ENCODE assay signal across 2 cellular contexts in the genomic region with DNA sequence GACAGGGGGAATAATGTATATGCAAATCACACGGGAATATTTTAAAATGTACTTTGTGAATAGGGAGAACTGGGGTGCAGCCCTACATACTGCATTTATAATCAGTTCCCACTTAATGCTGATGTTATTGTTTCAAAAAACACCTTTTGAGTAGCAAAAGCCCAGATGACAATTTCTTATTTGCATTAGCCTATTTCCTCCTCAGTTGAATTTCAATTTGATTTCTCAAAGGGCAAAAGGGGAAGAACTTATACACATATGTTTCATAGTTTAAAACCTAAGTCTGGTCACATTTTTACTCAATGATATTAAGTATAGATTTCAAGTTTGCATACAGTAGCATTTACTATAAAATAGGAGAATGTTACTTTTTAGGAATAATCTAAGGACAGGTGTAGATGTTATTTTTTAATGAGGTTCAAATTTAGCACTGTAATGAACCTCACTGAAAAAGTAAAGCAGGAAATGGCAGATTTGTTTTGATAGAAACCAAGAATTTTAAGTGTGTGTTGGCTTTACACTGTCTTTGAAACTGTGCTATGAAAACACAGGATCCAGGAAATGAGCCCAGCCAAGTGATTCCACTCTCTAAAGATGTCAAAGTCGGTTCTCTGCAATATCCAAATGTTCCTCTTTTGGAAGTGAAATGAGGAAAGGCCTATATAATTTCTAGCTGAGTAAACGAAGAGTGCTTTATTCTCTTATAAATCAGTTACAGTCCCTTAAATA.
TF ChIP-seq lines count a peak whose summit lies in the region.

No MANE protein-coding gene starts in this region.

TF ChIP-seq in HepG2, 621 proteins besides CTCF, POLR2A, EP300 and RAD21 (continued from another document):
- TF ChIP-seq IRX3 (CRISPR knock-in tag; IDR thresholded peaks at IDR 0.05; ENCODE audit: borderline replicate concordance, low read depth), result no peak

TF ChIP-seq in K562, 482 proteins besides CTCF, POLR2A, EP300 and RAD21 (continued from another document):
- TF ChIP-seq, protein P1, sequence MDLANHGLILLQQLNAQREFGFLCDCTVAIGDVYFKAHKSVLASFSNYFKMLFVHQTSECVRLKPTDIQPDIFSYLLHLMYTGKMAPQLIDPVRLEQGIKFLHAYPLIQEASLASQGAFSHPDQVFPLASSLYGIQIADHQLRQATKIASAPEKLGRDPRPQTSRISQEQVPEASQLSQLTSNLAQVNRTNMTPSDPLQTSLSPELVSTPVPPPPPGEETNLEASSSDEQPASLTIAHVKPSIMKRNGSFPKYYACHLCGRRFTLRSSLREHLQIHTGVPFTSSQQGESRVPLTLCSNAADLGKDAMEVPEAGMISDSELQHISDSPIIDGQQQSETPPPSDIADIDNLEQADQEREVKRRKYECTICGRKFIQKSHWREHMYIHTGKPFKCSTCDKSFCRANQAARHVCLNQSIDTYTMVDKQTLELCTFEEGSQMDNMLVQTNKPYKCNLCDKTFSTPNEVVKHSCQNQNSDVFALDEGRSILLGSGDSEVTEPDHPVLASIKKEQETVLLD (IDR thresholded peaks at IDR 0.05), result no peak
- TF ChIP-seq, protein P2, sequence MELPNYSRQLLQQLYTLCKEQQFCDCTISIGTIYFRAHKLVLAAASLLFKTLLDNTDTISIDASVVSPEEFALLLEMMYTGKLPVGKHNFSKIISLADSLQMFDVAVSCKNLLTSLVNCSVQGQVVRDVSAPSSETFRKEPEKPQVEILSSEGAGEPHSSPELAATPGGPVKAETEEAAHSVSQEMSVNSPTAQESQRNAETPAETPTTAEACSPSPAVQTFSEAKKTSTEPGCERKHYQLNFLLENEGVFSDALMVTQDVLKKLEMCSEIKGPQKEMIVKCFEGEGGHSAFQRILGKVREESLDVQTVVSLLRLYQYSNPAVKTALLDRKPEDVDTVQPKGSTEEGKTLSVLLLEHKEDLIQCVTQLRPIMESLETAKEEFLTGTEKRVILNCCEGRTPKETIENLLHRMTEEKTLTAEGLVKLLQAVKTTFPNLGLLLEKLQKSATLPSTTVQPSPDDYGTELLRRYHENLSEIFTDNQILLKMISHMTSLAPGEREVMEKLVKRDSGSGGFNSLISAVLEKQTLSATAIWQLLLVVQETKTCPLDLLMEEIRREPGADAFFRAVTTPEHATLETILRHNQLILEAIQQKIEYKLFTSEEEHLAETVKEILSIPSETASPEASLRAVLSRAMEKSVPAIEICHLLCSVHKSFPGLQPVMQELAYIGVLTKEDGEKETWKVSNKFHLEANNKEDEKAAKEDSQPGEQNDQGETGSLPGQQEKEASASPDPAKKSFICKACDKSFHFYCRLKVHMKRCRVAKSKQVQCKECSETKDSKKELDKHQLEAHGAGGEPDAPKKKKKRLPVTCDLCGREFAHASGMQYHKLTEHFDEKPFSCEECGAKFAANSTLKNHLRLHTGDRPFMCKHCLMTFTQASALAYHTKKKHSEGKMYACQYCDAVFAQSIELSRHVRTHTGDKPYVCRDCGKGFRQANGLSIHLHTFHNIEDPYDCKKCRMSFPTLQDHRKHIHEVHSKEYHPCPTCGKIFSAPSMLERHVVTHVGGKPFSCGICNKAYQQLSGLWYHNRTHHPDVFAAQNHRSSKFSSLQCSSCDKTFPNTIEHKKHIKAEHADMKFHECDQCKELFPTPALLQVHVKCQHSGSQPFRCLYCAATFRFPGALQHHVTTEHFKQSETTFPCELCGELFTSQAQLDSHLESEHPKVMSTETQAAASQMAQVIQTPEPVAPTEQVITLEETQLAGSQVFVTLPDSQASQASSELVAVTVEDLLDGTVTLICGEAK (IDR thresholded peaks at IDR 0.05), result 0 out of 2 replicates have a peak, but pooled peaks have one; percentile 15
- TF ChIP-seq, protein P2 (CRISPR knock-in tag; IDR thresholded peaks at IDR 0.05), result no peak
TF ChIP-seq in K562: peak in this region for 1.
